ENCODE assay signal across 1 cellular context in genomic region chr19:45730389-45731288, GRCh38.
TF ChIP-seq lines count a peak whose summit lies in the region.

A gene with protein sequence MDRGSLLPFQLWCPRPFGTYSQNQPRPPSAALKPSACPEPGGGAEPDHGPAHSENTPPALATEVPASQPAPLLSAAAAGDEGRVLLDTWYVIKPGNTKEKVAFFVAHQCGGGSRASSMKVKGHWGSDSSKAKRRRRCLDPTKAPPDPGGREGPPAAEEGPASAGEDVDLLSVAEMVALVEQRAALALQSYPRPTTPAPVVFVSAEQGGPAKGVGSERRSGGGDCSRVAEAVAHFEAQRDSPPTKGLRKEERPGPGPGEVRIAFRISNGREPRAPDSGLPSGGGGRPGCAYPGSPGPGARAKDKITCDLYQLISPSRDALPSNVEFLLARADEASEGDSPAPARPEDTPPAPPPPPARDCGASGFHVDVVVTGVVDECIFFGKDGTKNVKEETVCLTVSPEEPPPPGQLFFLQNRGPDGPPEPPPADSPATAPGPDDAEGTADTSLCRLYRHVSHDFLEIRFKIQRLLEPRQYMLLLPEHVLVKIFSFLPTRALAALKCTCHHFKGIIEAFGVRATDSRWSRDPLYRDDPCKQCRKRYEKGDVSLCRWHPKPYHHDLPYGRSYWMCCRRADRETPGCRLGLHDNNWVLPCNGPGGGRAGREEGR (minus strand): TSS chr19:45730896. CDS start chr19:45713495, 17,401 bp downstream.

TF ChIP-seq in A549, 52 proteins besides CTCF, POLR2A, EP300 and RAD21 (continued from another document):
- TF ChIP-seq FOXS1 (CRISPR knock-in tag; IDR thresholded peaks at IDR 0.05), result no peak
- TF ChIP-seq NPAS2 (CRISPR knock-in tag; IDR thresholded peaks at IDR 0.05; ENCODE audit: borderline replicate concordance), result no peak
- TF ChIP-seq, protein P1, sequence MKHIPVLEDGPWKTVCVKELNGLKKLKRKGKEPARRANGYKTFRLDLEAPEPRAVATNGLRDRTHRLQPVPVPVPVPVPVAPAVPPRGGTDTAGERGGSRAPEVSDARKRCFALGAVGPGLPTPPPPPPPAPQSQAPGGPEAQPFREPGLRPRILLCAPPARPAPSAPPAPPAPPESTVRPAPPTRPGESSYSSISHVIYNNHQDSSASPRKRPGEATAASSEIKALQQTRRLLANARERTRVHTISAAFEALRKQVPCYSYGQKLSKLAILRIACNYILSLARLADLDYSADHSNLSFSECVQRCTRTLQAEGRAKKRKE (CRISPR knock-in tag; IDR thresholded peaks at IDR 0.05; ENCODE audit: low read depth), result no peak
